Comparison of ENCODE assay signal across 8 cellular contexts in the genomic region with DNA sequence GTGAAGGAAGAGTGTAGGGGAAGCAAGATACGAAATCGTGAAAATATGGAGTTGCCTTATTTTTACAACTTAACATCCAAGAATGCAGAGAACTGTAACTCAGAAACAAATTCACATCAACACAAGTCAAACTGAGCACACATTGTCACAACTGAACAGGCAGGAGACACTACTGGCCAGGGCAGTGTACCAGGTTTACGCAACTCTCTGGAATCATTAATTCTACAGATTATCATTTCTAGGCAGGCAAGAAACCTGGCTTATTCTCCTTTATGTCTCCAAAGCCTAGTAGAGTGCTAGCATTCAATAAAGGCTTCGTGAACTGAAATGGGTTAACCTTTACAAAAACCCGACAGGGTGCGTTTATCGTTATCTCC. TPM values are rescaled to one million over a fixed set of nuclear protein-coding genes. Genes with fewer than 3 reads are reported as not detected.
A peak's percentile ranks its signal among the peaks of the same experiment; 100 is the strongest.
DNase-seq lines count a peak whose midpoint lies in the region; ATAC-seq, FAIRE-seq and TF ChIP-seq lines count a peak whose summit lies in the region.

No MANE protein-coding gene starts in this region.

- peaks cover 40% of the 10 kb centered on the region for H3K4me1 Mint-ChIP-seq in MCF 10A (ENCODE audit: insufficient read depth, unreplicated experiment)

- H3K4me3 ChIP-seq in AG10803 (ENCODE audit: low read length) (peak overlapping the region; percentile 89), HUES48 (ENCODE audit: low read depth, low read length) (peak overlapping the region; percentile 87), HepG2 (replicated peaks in 1 of 3; ENCODE audit: insufficient read depth in 1 of 3, low read depth in 2 of 3, low read length in 3 of 3) (peak overlapping the region; percentile 95 to 98 (median 97)), thymus (ENCODE audit: low read length) (peak overlapping the region; percentile 98)

- H3K9me3 ChIP-seq in HUES48 (ENCODE audit: control insufficient read depth, insufficient read depth, low read length), result no peaks in the 10 kb centered on the region
- no peaks in the 10 kb centered on the region for H3K9me3 ChIP-seq in HepG2 (ENCODE audit: low read length)
- no peaks in the 10 kb centered on the region for H3K9me3 ChIP-seq in thymus (ENCODE audit: control insufficient read depth)

- TF ChIP-seq RAD21 in HepG2 (CRISPR knock-in tag; IDR thresholded peaks at IDR 0.05), result no peak

- POLR2A ChIA-PET in MCF 10A (lab: Yijun Ruan, JAX) (interaction anchor here (0.9 to 2.2 kb wide), 5 partner anchors 14 to 729 kb away, joined by 3 to 15 read pairs (median 4); a partner anchor contains a TSS), HepG2 (lab: Yijun Ruan, JAX) (no interaction called here)

- H3K36me3 ChIP-seq in HUES48 (ENCODE audit: control insufficient read depth, insufficient read depth, low read length) (peaks cover 38% of the 10 kb centered on the region), HepG2 (replicated peaks in 1 of 2; ENCODE audit: control insufficient read depth in 1 of 2, insufficient read depth in 2 of 2, low read length in 2 of 2) (peaks cover 6 to 16% of the 10 kb centered on the region in 2 experiments), thymus (ENCODE audit: control insufficient read depth, insufficient read depth) (peaks cover 6% of the 10 kb centered on the region)

- H4K20me1 ChIP-seq in HepG2 (ENCODE audit: insufficient read depth, low read length), result peaks cover 4% of the 10 kb centered on the region

- BruUV-seq in MCF 10A (replicated peaks; lab: Mats Ljungman, UMichigan), result TSS peak; percentile 69
- TSS peak; percentile 69 for BruUV-seq in HepG2 (replicated peaks; lab: Mats Ljungman, UMichigan)

- H3K4me1 ChIP-seq in HUES48 (ENCODE audit: control insufficient read depth, insufficient read depth, low read length) (peaks cover 11% of the 10 kb centered on the region), HepG2 (ENCODE audit: insufficient read depth, low read length) (peaks cover 41% of the 10 kb centered on the region), thymus (ENCODE audit: control insufficient read depth, insufficient read depth, low read length) (peaks cover 24% of the 10 kb centered on the region)

- WGBS in HepG2 (ENCODE audit: low lambda C conversion rate), result 0% methylated on average over 7 of the region's 7 CpGs
- 8% methylated on average over 7 of the region's 7 CpGs for WGBS in thymus

- DNase-seq in AG10803 (ENCODE audit: low read depth) (peak; percentile 9), MCF 10A (ENCODE audit: unreplicated experiment) (no peak), HepG2 (ENCODE audit: low spot score) (no peak), GM12891 (ENCODE audit: insufficient read length, low spot score) (no peak)
- no peak for DNase-seq in activated CD4-positive, alpha-beta T cell treated with anti-CD3 and anti-CD28 coated beads for 1 hour

- TF ChIP-seq EP300 in HepG2 (IDR thresholded peaks at IDR 0.05; ENCODE audit: low read depth in 2 of 2, low read length in 2 of 2) (no peak), HepG2 (CRISPR knock-in tag; IDR thresholded peaks at IDR 0.05; ENCODE audit: borderline replicate concordance) (no peak)

- TF ChIP-seq POLR2A in HepG2 (IDR thresholded peaks at IDR 0.05; ENCODE audit: insufficient read depth in 1 of 2, low read depth in 2 of 2, low read length in 2 of 2) (no peak), GM12891 (IDR thresholded peaks at IDR 0.05; ENCODE audit: low read depth, low read length) (no peak)

- H3K27me3 Mint-ChIP-seq in MCF 10A (ENCODE audit: insufficient read depth, unreplicated experiment), result no peaks in the 10 kb centered on the region

- H3K79me2 ChIP-seq in HepG2 (ENCODE audit: insufficient read depth, low read length), result peaks cover 69% of the 10 kb centered on the region

- H3K9ac ChIP-seq in HUES48 (ENCODE audit: low read depth, low read length) (peak overlapping the region; percentile 87), HepG2 (ENCODE audit: insufficient read depth, low read depth, low read length) (peak overlapping the region; percentile 99)

- ATAC-seq in HepG2 (peak; percentile 40), GM19463 (IDR thresholded peaks at IDR 0.05; ENCODE audit: unreplicated experiment) (no peak)

- H3K4me2 ChIP-seq in HepG2 (ENCODE audit: low read depth, low read length), result peak overlapping the region; percentile 87

- no peak for TF ChIP-seq CTCF in AG10803 (conservative IDR thresholded peaks at IDR 0.05; ENCODE audit: low read length)
- no peak for TF ChIP-seq CTCF in MCF 10A (IDR thresholded peaks at IDR 0.05; ENCODE audit: unreplicated experiment)
- TF ChIP-seq CTCF in HepG2 (CRISPR knock-in tag; IDR thresholded peaks at IDR 0.05), result no peak

- H2AFZ ChIP-seq in HepG2 (ENCODE audit: low read length), result peak overlapping the region; percentile 11

- H3K27ac ChIP-seq in HUES48 (ENCODE audit: low read depth, low read length) (peak overlapping the region; percentile 96), HepG2 (ENCODE audit: extremely low read length, insufficient read depth, low read length) (peak overlapping the region; percentile 88), thymus (ENCODE audit: low read depth) (peak overlapping the region; percentile 98)

- H3K27ac Mint-ChIP-seq in MCF 10A (ENCODE audit: low read depth, unreplicated experiment), result peak overlapping the region; percentile 98

- H3K9me3 Mint-ChIP-seq in MCF 10A (ENCODE audit: unreplicated experiment), result no peaks in the 10 kb centered on the region

- peak overlapping the region; percentile 93 for H3K4me3 Mint-ChIP-seq in MCF 10A (ENCODE audit: unreplicated experiment)

- in situ Hi-C loops in HepG2 (cut with HindIII; ENCODE audit: extremely low pct_ligation_motif_present, low pct_unique_long_range_greater_than_20kb), result no loop called here

- H3K27me3 ChIP-seq in HUES48 (ENCODE audit: control insufficient read depth, insufficient read depth, low read length), result no peaks in the 10 kb centered on the region
- H3K27me3 ChIP-seq in HepG2 (ENCODE audit: control insufficient read depth in 1 of 2, insufficient read depth in 2 of 2, low read length in 2 of 2), result no peaks in the 10 kb centered on the region; a peak in 1 of 5 replicates
- H3K27me3 ChIP-seq in thymus (ENCODE audit: control insufficient read depth, insufficient read depth), result no peaks in the 10 kb centered on the region

- peaks cover 74% of the 10 kb centered on the region for H3K36me3 Mint-ChIP-seq in MCF 10A (ENCODE audit: insufficient read depth, unreplicated experiment)

- FAIRE-seq in HepG2 (lab: Jason Lieb, UNC) (no peak), GM12891 (lab: Jason Lieb, UNC) (no peak)

- intact Hi-C loops in MCF 10A (cut with micrococcal nuclease) (no loop called here), HepG2 (cut with micrococcal nuclease; ENCODE audit: unreplicated experiment) (loop anchor here (2.0 to 10.0 kb wide), 3 partner anchors 39 to 730 kb away; a partner anchor contains a TSS)

- CTCF ChIA-PET in MCF 10A (lab: Yijun Ruan, JAX) (no interaction called here), HepG2 (lab: Yijun Ruan, JAX; ENCODE audit: low intra/inter-chr PET ratio, low total read pairs) (no interaction called here)

RNA-seq across cellular contexts. Expression of a gene that starts 0.6 kb away (rescaled TPM):
- 22.8 and 29.6 TPM in 2 replicates for total RNA-seq in MCF 10A (2022)
- 64.5 and 72.9 TPM in 2 replicates for total RNA-seq in HepG2 (2016; rRNA removed; fragmentation: Illumina TruSeq; extraction: Trizol)
- 27.1 and 32.8 TPM in 2 replicates for total RNA-seq in HepG2 (2016; cell fraction: cytosol; rRNA removed; fragmentation: Illumina TruSeq; extraction: Trizol; ENCODE audit: low read depth)
- total RNA-seq in HepG2 (2016; cell fraction: insoluble cytoplasmic fraction; rRNA removed; fragmentation: Illumina TruSeq; extraction: Trizol), result 61.3 and 76.9 TPM in 2 replicates
- 46.1 and 48.2 TPM in 2 replicates for total RNA-seq in HepG2 (2016; cell fraction: membrane; rRNA removed; fragmentation: Illumina TruSeq; extraction: Trizol)
- total RNA-seq in HepG2 (2016; cell fraction: nucleus; rRNA removed; fragmentation: Illumina TruSeq; extraction: Trizol), result 41.0 and 50.3 TPM in 2 replicates
- 43.6 and 44.4 TPM in 2 replicates for polyA plus RNA-seq in HepG2 (2011; rRNA removed)
- polyA plus RNA-seq in HepG2 (2011; cell fraction: cytosol; rRNA removed), result 33.4 and 39.7 TPM in 2 replicates
- polyA plus RNA-seq in HepG2 (2011; cell fraction: nucleus; rRNA removed), result 36.9 and 50.2 TPM in 2 replicates
- polyA plus RNA-seq in HepG2 (2012), result 71.5 and 94.3 TPM in 2 replicates
- polyA plus RNA-seq in HepG2 (2016; cell fraction: cytosol; fragmentation: Illumina TruSeq; extraction: Trizol; ENCODE audit: low read depth), result 25.6 and 45.6 TPM in 2 replicates
- polyA plus RNA-seq in HepG2 (2016; cell fraction: insoluble cytoplasmic fraction; fragmentation: Illumina TruSeq; extraction: Trizol; ENCODE audit: low read depth), result 61.8 and 75.0 TPM in 2 replicates
- polyA plus RNA-seq in HepG2 (2016; cell fraction: membrane; fragmentation: Illumina TruSeq; extraction: Trizol; ENCODE audit: low read depth), result 38.1 and 48.3 TPM in 2 replicates
- 94.3 and 101 TPM in 2 replicates for polyA plus RNA-seq in HepG2 (2016; cell fraction: nucleus; fragmentation: Illumina TruSeq; extraction: Trizol; ENCODE audit: insufficient read depth, low read depth)
- polyA minus RNA-seq in HepG2 (2011; rRNA and poly(A)+ RNA removed; ENCODE audit: low replicate concordance), result 4.7 and 10.7 TPM in 2 replicates
- 7.8 and 8.6 TPM in 2 replicates for polyA minus RNA-seq in HepG2 (2011; cell fraction: cytosol; rRNA and poly(A)+ RNA removed)
- polyA minus RNA-seq in HepG2 (2011; cell fraction: nucleus; rRNA and poly(A)+ RNA removed), result 45.1 and 55.9 TPM in 2 replicates
- polyA plus RNA-seq in thymus, result 114 TPM
- 36.6 TPM for polyA plus RNA-seq in GM12891 (2012; ENCODE audit: low read depth, missing spikeins)

RNA-seq across cellular contexts. Expression of a gene that starts 0.7 kb away (rescaled TPM):
- total RNA-seq in MCF 10A (2022), result 36.9 and 56.4 TPM in 2 replicates
- total RNA-seq in HepG2 (2016; rRNA removed; fragmentation: Illumina TruSeq; extraction: Trizol), result 58.0 and 95.6 TPM in 2 replicates
- total RNA-seq in HepG2 (2016; cell fraction: cytosol; rRNA removed; fragmentation: Illumina TruSeq; extraction: Trizol; ENCODE audit: low read depth), result 42.0 and 43.6 TPM in 2 replicates
- 63.0 and 102 TPM in 2 replicates for total RNA-seq in HepG2 (2016; cell fraction: insoluble cytoplasmic fraction; rRNA removed; fragmentation: Illumina TruSeq; extraction: Trizol)
- total RNA-seq in HepG2 (2016; cell fraction: membrane; rRNA removed; fragmentation: Illumina TruSeq; extraction: Trizol), result 47.4 and 49.0 TPM in 2 replicates
- 79.1 and 80.7 TPM in 2 replicates for total RNA-seq in HepG2 (2016; cell fraction: nucleus; rRNA removed; fragmentation: Illumina TruSeq; extraction: Trizol)
- 63.3 and 92.6 TPM in 2 replicates for polyA plus RNA-seq in HepG2 (2011; rRNA removed)
- polyA plus RNA-seq in HepG2 (2011; cell fraction: cytosol; rRNA removed), result 47.2 and 81.0 TPM in 2 replicates
- polyA plus RNA-seq in HepG2 (2011; cell fraction: nucleus; rRNA removed), result 54.2 and 66.7 TPM in 2 replicates
- polyA plus RNA-seq in HepG2 (2012), result 68.6 and 76.2 TPM in 2 replicates
- polyA plus RNA-seq in HepG2 (2016; cell fraction: cytosol; fragmentation: Illumina TruSeq; extraction: Trizol; ENCODE audit: low read depth), result 28.0 and 31.3 TPM in 2 replicates
- polyA plus RNA-seq in HepG2 (2016; cell fraction: insoluble cytoplasmic fraction; fragmentation: Illumina TruSeq; extraction: Trizol; ENCODE audit: low read depth), result 47.7 and 52.9 TPM in 2 replicates
- polyA plus RNA-seq in HepG2 (2016; cell fraction: membrane; fragmentation: Illumina TruSeq; extraction: Trizol; ENCODE audit: low read depth), result 29.3 and 32.1 TPM in 2 replicates
- 106 and 112 TPM in 2 replicates for polyA plus RNA-seq in HepG2 (2016; cell fraction: nucleus; fragmentation: Illumina TruSeq; extraction: Trizol; ENCODE audit: insufficient read depth, low read depth)
- polyA minus RNA-seq in HepG2 (2011; rRNA and poly(A)+ RNA removed; ENCODE audit: low replicate concordance), result 13.4 and 13.9 TPM in 2 replicates
- polyA minus RNA-seq in HepG2 (2011; cell fraction: cytosol; rRNA and poly(A)+ RNA removed), result 19.4 and 20.5 TPM in 2 replicates
- polyA minus RNA-seq in HepG2 (2011; cell fraction: nucleus; rRNA and poly(A)+ RNA removed), result 42.7 and 44.1 TPM in 2 replicates
- 68.5 TPM for polyA plus RNA-seq in thymus
- 26.4 TPM for polyA plus RNA-seq in GM12891 (2012; ENCODE audit: low read depth, missing spikeins)
